ENCODE assay signal across 22 cellular contexts in genomic region chr4:152499322-152499721, GRCh38.
"Had no signal": no experiment of that assay in that cellular context is flagged by ENCODE, and none has a peak within 500 bp of the region (broad histone marks: within the 10 kb centered on the region; RNA-seq: fewer than 3 reads in every experiment).

No MANE protein-coding gene starts in this region.

- H3K9me3 Mint-ChIP-seq: activated naive CD8-positive, alpha-beta T cell treated with anti-CD3 and anti-CD28 coated beads for 36 hours; naive B cell; stimulated activated naive CD8-positive, alpha-beta T cell treated with anti-CD3 and anti-CD28 coated beads, Interleukin-15, amount 100 ng/mL, for 72 hours had no signal

- H3K27me3 Mint-ChIP-seq: activated naive CD8-positive, alpha-beta T cell treated with anti-CD3 and anti-CD28 coated beads for 36 hours; naive B cell; stimulated activated naive CD8-positive, alpha-beta T cell treated with anti-CD3 and anti-CD28 coated beads, Interleukin-15, amount 100 ng/mL, for 72 hours had no signal

- H2AFZ ChIP-seq: parathyroid adenoma had no signal

- ATAC-seq: gastroesophageal sphincter; left cardiac atrium; right cardiac atrium; stimulated activated naive CD8-positive, alpha-beta T cell treated with anti-CD3 and anti-CD28 coated beads, Interleukin-15, amount 100 ng/mL, for 72 hours had no signal

- H3K27ac ChIP-seq: colonic mucosa, epithelial cell of prostate, gastroesophageal sphincter, parathyroid adenoma, tibial artery had no signal

- H3K4me3 Mint-ChIP-seq: activated naive CD8-positive, alpha-beta T cell treated with anti-CD3 and anti-CD28 coated beads for 36 hours; naive B cell; stimulated activated naive CD8-positive, alpha-beta T cell treated with anti-CD3 and anti-CD28 coated beads, Interleukin-15, amount 100 ng/mL, for 72 hours had no signal

- H3K36me3 Mint-ChIP-seq: naive B cell had no signal

- H3K9ac ChIP-seq: parathyroid adenoma had no signal

- H3K27ac Mint-ChIP-seq: activated naive CD8-positive, alpha-beta T cell treated with anti-CD3 and anti-CD28 coated beads for 36 hours; naive B cell; stimulated activated naive CD8-positive, alpha-beta T cell treated with anti-CD3 and anti-CD28 coated beads, Interleukin-15, amount 100 ng/mL, for 72 hours had no signal

- H3K36me3 ChIP-seq: colonic mucosa, gastroesophageal sphincter, tibial artery had no signal

- H3K27me3 ChIP-seq: colonic mucosa, gastroesophageal sphincter, tibial artery had no signal

- DNase-seq: activated CD4-positive, alpha-beta T cell treated with anti-CD3 and anti-CD28 coated beads, Interleukin-2, amount 50 U/mL, for 4 hours; activated CD8-positive, alpha-beta memory T cell treated with anti-CD3 and anti-CD28 coated beads for 24 hours; activated CD8-positive, alpha-beta memory T cell treated with anti-CD3 and anti-CD28 coated beads, Interleukin-2, amount 50 U/mL, for 4 hours; activated naive CD4-positive, alpha-beta T cell treated with Interleukin-2 at 50 U/mL for 16 hours; activated naive CD8-positive, alpha-beta T cell treated with anti-CD3 and anti-CD28 coated beads for 36 hours; activated T-cell treated with anti-CD3 and anti-CD28 coated beads, Interleukin-2, amount 50 U/mL, for 48 hours; colonic mucosa; head of caudate nucleus; hypothalamus; left cardiac atrium; mesenchymal stem cell; naive B cell; nucleus accumbens; right cardiac atrium; stimulated activated CD4-positive, alpha-beta T cell treated with anti-CD3 and anti-CD28 coated beads, Interleukin-12 subunit alpha, Interleukin-12 subunit beta, amount 100 ng/mL, for 4 hours; stimulated activated CD4-positive, alpha-beta T cell treated with anti-CD3 and anti-CD28 coated beads, Interleukin-4, amount 100 ng/mL, for 4 hours; stimulated activated naive CD8-positive, alpha-beta T cell treated with anti-CD3 and anti-CD28 coated beads, Interleukin-15, amount 100 ng/mL, for 72 hours; tibial artery had no signal

- H3K4me1 ChIP-seq: colonic mucosa, parathyroid adenoma, tibial artery had no signal

- H3K4me3 ChIP-seq: colonic mucosa, gastroesophageal sphincter, tibial artery had no signal

- H3K9me3 ChIP-seq: colonic mucosa, gastroesophageal sphincter, tibial artery had no signal

- FAIRE-seq: islet of Langerhans had no signal
